ENCODE assay signal across 8 cellular contexts in the genomic region with DNA sequence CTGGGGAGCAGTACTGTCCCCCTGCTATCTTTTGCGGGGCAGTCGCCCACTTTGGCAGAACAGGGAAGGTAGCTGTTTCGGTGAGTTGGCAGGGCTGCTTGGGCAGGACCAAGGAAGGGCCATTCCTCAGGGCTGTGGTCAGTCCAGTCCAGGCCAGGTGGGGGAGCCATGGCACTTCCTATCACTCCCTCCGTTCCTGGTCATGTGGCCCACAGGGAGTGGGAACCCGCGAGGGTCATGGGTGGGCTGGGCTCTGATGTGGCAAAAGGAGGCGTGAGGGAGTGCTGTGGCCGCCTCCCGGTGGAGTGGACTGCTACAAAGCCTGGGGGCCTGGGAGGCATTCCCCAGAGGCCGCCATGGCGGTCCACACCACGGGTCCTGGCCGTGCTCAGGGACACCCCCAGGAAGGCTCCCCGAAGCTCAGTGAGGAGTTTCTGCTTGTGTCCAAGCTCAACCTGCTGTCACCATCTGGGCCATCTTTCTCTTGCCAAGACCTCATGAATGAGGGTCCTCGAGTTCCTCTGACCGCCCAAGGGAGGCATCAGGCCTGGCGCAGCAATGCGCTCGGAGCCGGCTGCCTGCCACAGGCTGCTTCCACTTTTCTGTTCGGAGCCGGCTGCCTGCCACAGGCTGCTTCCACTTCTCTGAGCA. TPM values are rescaled to one million over a fixed set of nuclear protein-coding genes. Genes with fewer than 3 reads are reported as not detected.
A peak's percentile ranks its signal among the peaks of the same experiment; 100 is the strongest.
DNase-seq lines count a peak whose midpoint lies in the region; FAIRE-seq and TF ChIP-seq lines count a peak whose summit lies in the region.
"Had no signal": no experiment of that assay in that cellular context is flagged by ENCODE, and none has a peak within 500 bp of the region (broad histone marks: within the 10 kb centered on the region; RNA-seq: fewer than 3 reads in every experiment).

No MANE protein-coding gene starts in this region.

- DNase-seq in H54 (ENCODE audit: insufficient read length, low spot score) (peak; percentile 51), cerebellar nuclear complex (lab: John Stamatoyannopoulos, UW) (peak; percentile 23 to 63), medulla oblongata (ENCODE audit: extremely low spot score) (peak; percentile 16), NCI-H1048 (lab: John Stamatoyannopoulos, UW) (no peak), esophagus squamous epithelium (lab: John Stamatoyannopoulos, UW) (no peak), LoVo (ENCODE audit: low spot score) (no peak)
- DNase-seq: GF-D8 had no signal

- TF ChIP-seq POLR2A in H54 (IDR thresholded peaks at IDR 0.05; ENCODE audit: low read depth, low read length) (no peak), esophagus squamous epithelium (IDR thresholded peaks at IDR 0.05) (no peak)

- FAIRE-seq in H54 (lab: Jason Lieb, UNC) = no peak

- WGBS in esophagus squamous epithelium, 2 donors = 83 to 94% methylated on average over 6 to 8 of the region's 22 CpGs

- no peaks in the 10 kb centered on the region for H3K27me3 ChIP-seq in esophagus squamous epithelium

- H3K36me3 ChIP-seq in esophagus squamous epithelium = peaks cover 48 to 69% (median 49%) of the 10 kb centered on the region in 3 donors

- no peak for TF ChIP-seq CTCF in esophagus squamous epithelium (IDR thresholded peaks at IDR 0.05)

- H3K4me3 ChIP-seq in esophagus squamous epithelium = no peak overlapping the region

- intact Hi-C loops in esophagus squamous epithelium (cut with DNase I) = no loop called here

- no peaks in the 10 kb centered on the region for H3K9me3 ChIP-seq in esophagus squamous epithelium

- H3K27ac ChIP-seq in esophagus squamous epithelium = no peak overlapping the region
- H3K27ac ChIP-seq: HL-60 had no signal

- H3K4me1 ChIP-seq in esophagus squamous epithelium = no peaks in the 10 kb centered on the region

RNA-seq across cellular contexts. Expression of a gene that starts 11.9 kb away (rescaled TPM):
- 10 to 100 TPM; 58.2 to 63.4 (median 61.3) TPM for total RNA-seq in esophagus squamous epithelium

RNA-seq across cellular contexts. Expression of a gene that starts 27.0 kb away (rescaled TPM):
- 10 to 100 TPM; 19.8 to 48.6 (median 28.5) TPM for total RNA-seq in esophagus squamous epithelium

RNA-seq across cellular contexts. Expression of a gene that starts 56.0 kb away (rescaled TPM):
- 10 to 100 TPM in 3 of 4 donors, 1 to 10 TPM in 1; 6.8 to 59.7 (median 19.0) TPM for total RNA-seq in esophagus squamous epithelium

RNA-seq across cellular contexts. Expression of a gene that starts 56.3 kb away (rescaled TPM):
- 10 to 100 TPM; 45.6 to 90.3 (median 64.7) TPM for total RNA-seq in esophagus squamous epithelium

Comparison
In these comparisons a context has a peak if more than half of its experiments do, and no peak if none do; other contexts are left out.
1. DNase-seq: peak in H54 (single experiment), cerebellar nuclear complex (2 of 2) and medulla oblongata (single experiment); none in NCI-H1048 (single experiment), esophagus squamous epithelium (single experiment) and LoVo (single experiment).